ENCODE assay signal across 15 cellular contexts in the genomic region with DNA sequence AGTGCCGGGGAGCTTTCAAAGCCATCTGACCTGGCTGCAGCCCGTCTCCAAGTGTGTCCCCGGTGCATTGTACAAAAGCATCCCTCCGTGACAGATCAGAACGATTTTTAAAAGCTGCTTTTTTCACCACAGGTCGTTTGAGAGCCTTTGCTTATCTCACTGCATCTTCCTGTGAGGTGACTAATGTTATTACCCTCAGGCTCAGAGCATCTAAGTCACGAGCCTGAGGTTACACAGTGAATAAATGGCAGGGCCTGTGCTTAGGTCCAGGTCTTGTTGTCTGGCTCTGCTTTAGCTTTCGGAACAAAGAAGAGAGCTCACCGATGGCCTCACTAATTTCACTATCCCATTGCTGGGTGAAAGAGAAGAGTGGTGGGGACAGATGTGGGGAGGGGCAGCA.
DNase-seq lines count a peak whose midpoint lies in the region; ATAC-seq and TF ChIP-seq lines count a peak whose summit lies in the region.
"Had no signal": no experiment of that assay in that cellular context is flagged by ENCODE, and none has a peak within 500 bp of the region (broad histone marks: within the 10 kb centered on the region; RNA-seq: fewer than 3 reads in every experiment).

No MANE protein-coding gene starts in this region.

- H3K27ac ChIP-seq in GM23248, result no peak overlapping the region
- no peak overlapping the region for H3K27ac ChIP-seq in RWPE2 (ENCODE audit: poor library complexity, severe bottlenecking)
- H3K27ac ChIP-seq in testis, result no peak overlapping the region

- 66 to 70% methylated on average over 9 of the region's 9 CpGs for WGBS in GM23248 (ENCODE audit: low coverage in 1 of 2, low lambda C conversion rate in 2 of 2, missing lambda C conversion rate in 2 of 2), 2 experiments
- 70 to 78% methylated on average over 9 of the region's 9 CpGs for WGBS in testis, 2 donors

- in situ Hi-C loops in GM23248 (cut with MboI), result no loop called here

- no peak overlapping the region for H3K9ac ChIP-seq in GM23248

- no peaks in the 10 kb centered on the region for H4K20me1 ChIP-seq in GM23248 (ENCODE audit: insufficient read depth)

- intact Hi-C loops in testis (cut with DNase I; ENCODE audit: low total_unique reads), result no loop called here

- DNase-seq in COLO829 (ENCODE audit: low spot score) (peak; percentile 35), GM23248 (peak; percentile 39), RWPE2 (ENCODE audit: low spot score) (no peak), fibroblast of the aortic adventitia (ENCODE audit: low read depth) (peak; percentile 16), testis (no peak), MG63 (no peak), HT-29 (ENCODE audit: low spot score) (no peak)
- DNase-seq: Calu3, DMS79, HCEC 1CT, NCI-H1436 treated with DMSO at 0.1 percent for 48 hours, NCI-H2081 treated with DMSO at 0.1 percent for 48 hours, NCI-H526 treated with DMSO at 0.1 percent for 48 hours, OCI-M1 had no signal

- H3K9me2 ChIP-seq in GM23248 (ENCODE audit: insufficient read depth), result no peaks in the 10 kb centered on the region

- no peaks in the 10 kb centered on the region for H3K79me2 ChIP-seq in GM23248 (ENCODE audit: insufficient read depth)

- H3K27me3 ChIP-seq in GM23248 (replicated peaks; ENCODE audit: insufficient read depth), result no peaks in the 10 kb centered on the region
- H3K27me3 ChIP-seq in RWPE2 (ENCODE audit: insufficient read depth, poor library complexity, severe bottlenecking), result no peaks in the 10 kb centered on the region
- no peaks in the 10 kb centered on the region for H3K27me3 ChIP-seq in testis
- H3K27me3 ChIP-seq in MG63, result no peaks in the 10 kb centered on the region

- H3K4me2 ChIP-seq in GM23248 (ENCODE audit: unreplicated experiment), result no peak overlapping the region

- H3K4me1 ChIP-seq in GM23248 (ENCODE audit: insufficient read depth), result no peaks in the 10 kb centered on the region
- H3K4me1 ChIP-seq in RWPE2 (ENCODE audit: insufficient read depth, poor library complexity, severe bottlenecking), result no peaks in the 10 kb centered on the region
- no peaks in the 10 kb centered on the region for H3K4me1 ChIP-seq in testis

- TF ChIP-seq CTCF in RWPE2 (IDR thresholded peaks at IDR 0.05; ENCODE audit: poor library complexity, severe bottlenecking) (no peak), fibroblast of the aortic adventitia (IDR thresholded peaks at IDR 0.05; ENCODE audit: insufficient read depth, low read length) (no peak), testis (IDR thresholded peaks at IDR 0.05) (no peak)

- H3F3A ChIP-seq in GM23248 (ENCODE audit: insufficient read depth), result no peaks in the 10 kb centered on the region

- H3K4me3 ChIP-seq in GM23248 (no peak overlapping the region), RWPE2 (ENCODE audit: severe bottlenecking) (no peak overlapping the region), fibroblast of the aortic adventitia (ENCODE audit: low read depth, low read length) (no peak overlapping the region), testis (no peak overlapping the region), MG63 (no peak overlapping the region)

- no peak overlapping the region for H2AFZ ChIP-seq in GM23248

- TF ChIP-seq POLR2A in testis (IDR thresholded peaks at IDR 0.05), result no peak

- no peaks in the 10 kb centered on the region for H3K36me3 ChIP-seq in GM23248 (ENCODE audit: low read depth)
- H3K36me3 ChIP-seq in RWPE2 (ENCODE audit: low read depth), result no peaks in the 10 kb centered on the region
- no peaks in the 10 kb centered on the region for H3K36me3 ChIP-seq in testis (ENCODE audit: low read depth, missing control alignments)
- H3K36me3 ChIP-seq in MG63, result no peaks in the 10 kb centered on the region

- H3K9me3 ChIP-seq in GM23248 (ENCODE audit: low read depth) (no peaks in the 10 kb centered on the region), RWPE2 (ENCODE audit: severe bottlenecking) (no peaks in the 10 kb centered on the region), testis (no peaks in the 10 kb centered on the region), MG63 (no peaks in the 10 kb centered on the region)

- ATAC-seq in RWPE2 (ENCODE audit: low read depth) (peak; percentile 50; the same call in 1 of the 3 replicates), GM18517 (IDR thresholded peaks at IDR 0.05; ENCODE audit: unreplicated experiment) (no peak)

Comparison
In these comparisons a context has a peak if more than half of its experiments do, and no peak if none do; other contexts are left out.
1. DNase-seq: peak in COLO829 (single experiment), GM23248 (single experiment) and fibroblast of the aortic adventitia (single experiment); none in RWPE2 (single experiment), testis (single experiment), MG63 (single experiment) and HT-29 (single experiment).